In the genomic region with DNA sequence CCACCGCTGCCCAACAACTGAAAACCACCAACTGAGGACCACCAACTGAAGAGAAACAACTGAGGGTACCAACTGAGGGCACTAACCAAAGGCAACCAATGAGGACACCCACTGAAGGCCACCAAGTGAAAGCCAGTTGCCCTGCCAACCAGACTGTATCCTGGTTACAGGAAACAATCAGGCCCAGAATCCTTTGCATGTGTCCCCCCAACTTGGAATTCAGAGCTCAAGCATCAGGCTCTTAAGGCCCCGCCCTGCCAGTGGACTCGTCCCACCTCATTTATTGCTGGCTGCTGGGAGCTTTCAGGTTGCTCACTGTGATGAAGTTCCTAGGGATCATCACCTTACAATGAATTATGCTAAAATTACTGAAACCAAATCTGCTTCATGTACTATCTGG, we compare ENCODE assay signal across 34 cellular contexts.
"Had no signal": no experiment of that assay in that cellular context is flagged by ENCODE, and none has a peak within 500 bp of the region (broad histone marks: within the 10 kb centered on the region; RNA-seq: fewer than 3 reads in every experiment).

No MANE protein-coding gene starts in this region.

- H3K4me1 ChIP-seq: ascending aorta had no signal

- H3K36me3 Mint-ChIP-seq: activated CD8-positive, alpha-beta memory T cell treated with anti-CD3 and anti-CD28 coated beads, Interleukin-2, amount 10 ng/mL, durations not matched to agents 7 days and 5 days; activated naive CD8-positive, alpha-beta T cell treated with anti-CD3 and anti-CD28 coated beads, Interleukin-2, amount 10 ng/mL, durations not matched to agents 7 days and 5 days; T-cell had no signal

- ATAC-seq: activated CD8-positive, alpha-beta memory T cell treated with anti-CD3 and anti-CD28 coated beads, Interleukin-2, amount 10 ng/mL, durations not matched to agents 7 days and 5 days; PC-3; Right ventricle myocardium inferior; SK-N-SH treated with all-trans-retinoic acid at 6 μM for 48 hours; T-cell had no signal

- H3K4me3 Mint-ChIP-seq: activated CD4-positive, alpha-beta memory T cell treated with anti-CD3 and anti-CD28 coated beads, Interleukin-2, amount 10 ng/mL, durations not matched to agents 7 days and 5 days; activated CD8-positive, alpha-beta memory T cell treated with anti-CD3 and anti-CD28 coated beads, Interleukin-2, amount 10 ng/mL, durations not matched to agents 7 days and 5 days; activated naive CD8-positive, alpha-beta T cell treated with anti-CD3 and anti-CD28 coated beads, Interleukin-2, amount 10 ng/mL, durations not matched to agents 7 days and 5 days; T-cell had no signal

- H3K4me3 ChIP-seq: ascending aorta had no signal

- H3K36me3 ChIP-seq: ascending aorta had no signal

- H3K27ac Mint-ChIP-seq: activated CD4-positive, alpha-beta memory T cell treated with anti-CD3 and anti-CD28 coated beads, Interleukin-2, amount 10 ng/mL, durations not matched to agents 7 days and 5 days; activated CD8-positive, alpha-beta memory T cell treated with anti-CD3 and anti-CD28 coated beads, Interleukin-2, amount 10 ng/mL, durations not matched to agents 7 days and 5 days; activated naive CD8-positive, alpha-beta T cell treated with anti-CD3 and anti-CD28 coated beads, Interleukin-2, amount 10 ng/mL, durations not matched to agents 7 days and 5 days; T-cell had no signal

- DNase-seq: activated CD4-positive, alpha-beta memory T cell treated with anti-CD3 and anti-CD28 coated beads, Interleukin-2, amount 10 ng/mL, durations not matched to agents 7 days and 5 days; activated CD4-positive, alpha-beta T cell treated with anti-CD3 and anti-CD28 coated beads for 1 hour; activated CD4-positive, alpha-beta T cell treated with anti-CD3 and anti-CD28 coated beads for 48 hours; activated CD4-positive, CD25-positive, alpha-beta regulatory T cell; activated CD8-positive, alpha-beta memory T cell treated with anti-CD3 and anti-CD28 coated beads for 24 hours; activated CD8-positive, alpha-beta memory T cell treated with anti-CD3 and anti-CD28 coated beads, Interleukin-2, amount 10 ng/mL, durations not matched to agents 7 days and 5 days; activated CD8-positive, alpha-beta memory T cell treated with anti-CD3 and anti-CD28 coated beads, Interleukin-2, amount 50 U/mL, for 48 hours; activated effector memory CD4-positive, alpha-beta T cell treated with Interleukin-2 at 50 U/mL for 16 hours; activated naive CD4-positive, alpha-beta T cell; activated naive CD4-positive, alpha-beta T cell treated with anti-CD3 and anti-CD28 coated beads, Interleukin-2, amount 50 U/mL, for 16 hours; activated naive CD8-positive, alpha-beta T cell treated with anti-CD3 and anti-CD28 coated beads, Interleukin-2, amount 10 ng/mL, durations not matched to agents 7 days and 5 days; activated T-cell treated with anti-CD3 and anti-CD28 coated beads, Interleukin-2, amount 50 U/mL, for 48 hours; amygdala; Karpas-422; NCI-H1048; NCI-H1105 treated with DMSO at 0.1 percent for 48 hours; NCI-H1436; NCI-H1694; NCI-H1930; NCI-H2081 treated with DMSO at 0.1 percent for 48 hours; NCI-H2171; NCI-H510A; NCI-H526; NCI-H748 treated with DMSO at 0.1 percent for 48 hours; NK-92 treated with Interleukin-12 subunit alpha and Interleukin-12 subunit beta, amount 100 ng/mL, for 24 hours; SIG-M5; T-cell; T-helper 9 cell had no signal

- H3K9me3 Mint-ChIP-seq: activated CD4-positive, alpha-beta memory T cell treated with anti-CD3 and anti-CD28 coated beads, Interleukin-2, amount 10 ng/mL, durations not matched to agents 7 days and 5 days; activated naive CD8-positive, alpha-beta T cell treated with anti-CD3 and anti-CD28 coated beads, Interleukin-2, amount 10 ng/mL, durations not matched to agents 7 days and 5 days; T-cell had no signal

- H3K27me3 ChIP-seq: ascending aorta had no signal

- H3K4me1 Mint-ChIP-seq: T-cell had no signal

- H3K27ac ChIP-seq: ascending aorta, RWPE1, VCaP had no signal
